Comparison of ENCODE assay signal across 26 cellular contexts in genomic region chr6:81788748-81789147, GRCh38. TPM values are rescaled to one million over a fixed set of nuclear protein-coding genes. Genes with fewer than 3 reads are reported as not detected.
DNase-seq lines count a peak whose midpoint lies in the region; TF ChIP-seq lines count a peak whose summit lies in the region.
"Had no signal": no experiment of that assay in that cellular context is flagged by ENCODE, and none has a peak within 500 bp of the region (broad histone marks: within the 10 kb centered on the region; RNA-seq: fewer than 3 reads in every experiment).

No MANE protein-coding gene starts in this region.

- H3K4me3 ChIP-seq in fibroblast of mammary gland (ENCODE audit: control insufficient read depth, low read depth, low read length) (no peak overlapping the region), mucosa of rectum (ENCODE audit: low read length in 2 of 2) (peak overlapping the region in 1 of 2 donors; percentile 13)
- H3K4me3 ChIP-seq: ovary, sigmoid colon, uterus had no signal

- no peaks in the 10 kb centered on the region for H3K9me3 ChIP-seq in mucosa of rectum (ENCODE audit: control insufficient read depth in 2 of 2, low read length in 2 of 2)
- H3K9me3 ChIP-seq: ovary, sigmoid colon, uterus had no signal

- peaks cover 4% of the 10 kb centered on the region for H3K27me3 Mint-ChIP-seq in endothelial cell (ENCODE audit: unreplicated experiment)
- H3K27me3 Mint-ChIP-seq: activated CD8-positive, alpha-beta memory T cell treated with anti-CD3 and anti-CD28 coated beads, Interleukin-2, amount 10 ng/mL, durations not matched to agents 7 days and 5 days had no signal

- H3K36me3 Mint-ChIP-seq in endothelial cell (ENCODE audit: low read depth, unreplicated experiment) = no peaks in the 10 kb centered on the region
- H3K36me3 Mint-ChIP-seq: activated CD8-positive, alpha-beta memory T cell treated with anti-CD3 and anti-CD28 coated beads, Interleukin-2, amount 10 ng/mL, durations not matched to agents 7 days and 5 days; activated naive CD8-positive, alpha-beta T cell treated with anti-CD3 and anti-CD28 coated beads for 36 hours; mesothelial cell of epicardium; natural killer cell treated with Interleukin-12 subunit alpha and Interleukin-12 subunit beta and Interleukin-15 and Interleukin-18, amount 100 ng/mL, for 72 hours had no signal

- no peaks in the 10 kb centered on the region for H3K36me3 ChIP-seq in mucosa of rectum (ENCODE audit: control insufficient read depth in 2 of 2, insufficient read depth in 2 of 2, low read length in 2 of 2)
- H3K36me3 ChIP-seq: ovary, sigmoid colon, uterus had no signal

- no peak overlapping the region for H3K4me3 Mint-ChIP-seq in endothelial cell (ENCODE audit: unreplicated experiment)
- H3K4me3 Mint-ChIP-seq: activated CD8-positive, alpha-beta memory T cell treated with anti-CD3 and anti-CD28 coated beads, Interleukin-2, amount 10 ng/mL, durations not matched to agents 7 days and 5 days; activated naive CD8-positive, alpha-beta T cell treated with anti-CD3 and anti-CD28 coated beads for 36 hours; mesothelial cell of epicardium; natural killer cell treated with Interleukin-12 subunit alpha and Interleukin-12 subunit beta and Interleukin-15 and Interleukin-18, amount 100 ng/mL, for 72 hours; T-helper 17 cell had no signal

- TF ChIP-seq CTCF in fibroblast of mammary gland (conservative IDR thresholded peaks at IDR 0.05; ENCODE audit: control insufficient read depth, insufficient read depth, low read depth, low read length) = no peak
- TF ChIP-seq CTCF in endothelial cell (IDR thresholded peaks at IDR 0.05; ENCODE audit: unreplicated experiment) = no peak

- H3K9me3 Mint-ChIP-seq in endothelial cell (ENCODE audit: unreplicated experiment) = no peaks in the 10 kb centered on the region
- H3K9me3 Mint-ChIP-seq: activated naive CD8-positive, alpha-beta T cell treated with anti-CD3 and anti-CD28 coated beads for 36 hours; mesothelial cell of epicardium; natural killer cell treated with Interleukin-12 subunit alpha and Interleukin-12 subunit beta and Interleukin-15 and Interleukin-18, amount 100 ng/mL, for 72 hours had no signal

- peak overlapping the region; percentile 39 to 65 for H3K27ac ChIP-seq in mucosa of rectum (ENCODE audit: low read depth in 2 of 2, low read length in 2 of 2)
- H3K27ac ChIP-seq: C4-2B, ovary, sigmoid colon, uterus had no signal

- H3K9ac ChIP-seq in mucosa of rectum (ENCODE audit: low read depth in 1 of 2, low read length in 2 of 2) = no peak overlapping the region

- H3K4me1 ChIP-seq in mucosa of rectum (ENCODE audit: control insufficient read depth in 2 of 2, insufficient read depth in 2 of 2, low read length in 2 of 2) = peaks cover 0 to 24% of the 10 kb centered on the region in 2 donors
- H3K4me1 ChIP-seq: sigmoid colon, uterus had no signal

- H3K4me1 Mint-ChIP-seq in endothelial cell (ENCODE audit: unreplicated experiment) = peaks cover 7% of the 10 kb centered on the region
- H3K4me1 Mint-ChIP-seq: activated CD8-positive, alpha-beta memory T cell treated with anti-CD3 and anti-CD28 coated beads, Interleukin-2, amount 10 ng/mL, durations not matched to agents 7 days and 5 days had no signal

- H3K27me3 ChIP-seq in mucosa of rectum (ENCODE audit: control insufficient read depth in 2 of 2, insufficient read depth in 2 of 2, low read length in 2 of 2) = no peaks in the 10 kb centered on the region
- H3K27me3 ChIP-seq: ovary, sigmoid colon, uterus had no signal

- DNase-seq in DMS53 (lab: John Stamatoyannopoulos, UW) (peak; percentile 57), M059J (ENCODE audit: low read depth) (peak; percentile 32), fibroblast of mammary gland (ENCODE audit: low read depth) (peak; percentile 62), endothelial cell (ENCODE audit: low spot score) (no peak), SW 1271 (lab: John Stamatoyannopoulos, UW) (no peak)
- DNase-seq in activated naive CD4-positive, alpha-beta T cell treated with anti-CD3 and anti-CD28 coated beads, Interleukin-2, amount 50 U/mL, for 16 hours = no peak
- no peak for DNase-seq in stimulated activated CD4-positive, alpha-beta T cell treated with anti-CD3 and anti-CD28 coated beads, Interleukin-1b, Interleukin-23, amount 100 ng/mL, for 48 hours
- DNase-seq: activated CD4-positive, alpha-beta T cell treated with anti-CD3 and anti-CD28 coated beads for 48 hours; activated CD8-positive, alpha-beta memory T cell treated with anti-CD3 and anti-CD28 coated beads, Interleukin-2, amount 10 ng/mL, durations not matched to agents 7 days and 5 days; activated naive CD8-positive, alpha-beta T cell treated with anti-CD3 and anti-CD28 coated beads for 36 hours; effector memory CD4-positive, alpha-beta T cell; GDM1; glutamatergic neuron; HCEC 1CT; Kasumi-1; NCI-H1105 treated with DMSO at 0.1 percent for 48 hours; NCI-H2107; NCI-H510A; ovary; sigmoid colon; T-helper 17 cell; uterus had no signal

- no peak overlapping the region for H3K27ac Mint-ChIP-seq in endothelial cell (ENCODE audit: unreplicated experiment)
- H3K27ac Mint-ChIP-seq: activated CD8-positive, alpha-beta memory T cell treated with anti-CD3 and anti-CD28 coated beads, Interleukin-2, amount 10 ng/mL, durations not matched to agents 7 days and 5 days; activated naive CD8-positive, alpha-beta T cell treated with anti-CD3 and anti-CD28 coated beads for 36 hours; mesothelial cell of epicardium; natural killer cell treated with Interleukin-12 subunit alpha and Interleukin-12 subunit beta and Interleukin-15 and Interleukin-18, amount 100 ng/mL, for 72 hours; T-helper 17 cell had no signal

RNA-seq across cellular contexts. Expression of gene TENT5A, which starts 36.3 kb away (rescaled TPM):
- 64.6 and 97.6 TPM in 2 replicates for total RNA-seq in M059J (2014; rRNA removed; shearing (Covaris generic))
- 2.3 TPM for total RNA-seq in endothelial cell (ENCODE audit: unreplicated experiment)

Comparison
In these comparisons a context has a peak if more than half of its experiments do, and no peak if none do; other contexts are left out.
1. DNase-seq: peak in DMS53 (single experiment), M059J (single experiment) and fibroblast of mammary gland (single experiment); none in endothelial cell (single experiment), activated naive CD4-positive, alpha-beta T cell treated with anti-CD3 and anti-CD28 coated beads, Interleukin-2, amount 50 U/mL, for 16 hours (single experiment), SW 1271 (0 of 2) and stimulated activated CD4-positive, alpha-beta T cell treated with anti-CD3 and anti-CD28 coated beads, Interleukin-1b, Interleukin-23, amount 100 ng/mL, for 48 hours (single experiment).
2. RNA of gene TENT5A, which starts 36.3 kb away (total RNA-seq): 64.6 to 97.6 TPM in M059J; 2.3 TPM in endothelial cell (single experiment); every median in the first group is over 10 times any median in the second.